20 cellular contexts compared by ENCODE assay signal in genomic region chr12:2238111-2238510, GRCh38.
DNase-seq lines count a peak whose midpoint lies in the region; ATAC-seq, FAIRE-seq and TF ChIP-seq lines count a peak whose summit lies in the region.
"Had no signal": no experiment of that assay in that cellular context is flagged by ENCODE, and none has a peak within 500 bp of the region (broad histone marks: within the 10 kb centered on the region; RNA-seq: fewer than 3 reads in every experiment).

No MANE protein-coding gene starts in this region.

- TF ChIP-seq CTCF in right atrium auricular region (IDR thresholded peaks at IDR 0.05) = no peak
- no peak for TF ChIP-seq CTCF in sigmoid colon (IDR thresholded peaks at IDR 0.05)

- H3K36me3 ChIP-seq in right atrium auricular region (no peaks in the 10 kb centered on the region), sigmoid colon (no peaks in the 10 kb centered on the region)

- H3K4me1 ChIP-seq in right atrium auricular region = peaks cover 0 to 61% of the 10 kb centered on the region in 2 donors
- peaks cover 0 to 88% (median 75%) of the 10 kb centered on the region in 4 donors for H3K4me1 ChIP-seq in sigmoid colon

- DNase-seq in Right ventricle myocardium inferior (ENCODE audit: missing footprints) = no peak
- no peak for DNase-seq in right atrium auricular region (ENCODE audit: low spot score)
- DNase-seq in sigmoid colon = no peak
- DNase-seq in cerebellum (ENCODE audit: low spot score) = no peak
- DNase-seq in H54 (ENCODE audit: insufficient read length, low spot score) = no peak
- DNase-seq in NCI-H82 (lab: John Stamatoyannopoulos, UW) = no peak
- DNase-seq: ACHN; C1 segment of cervical spinal cord; CD8-positive, alpha-beta memory T cell; DMS79 treated with DMSO at 0.1 percent for 48 hours; KG1; NCI-H187; NCI-H2107; NCI-H510A; NCI-H748 treated with DMSO at 0.1 percent for 48 hours; SHP77 had no signal

- WGBS in sigmoid colon, 2 donors = 71 to 81% methylated on average over 4 of the region's 4 CpGs

- intact Hi-C loops in Right ventricle myocardium inferior (cut with DNase I) (no loop called here), sigmoid colon (cut with DNase I) (no loop called here)

- H3K27ac ChIP-seq in right atrium auricular region (peak overlapping the region; percentile 87 to 90), sigmoid colon (peak overlapping the region; percentile 58 to 92 (median 80))
- H3K27ac ChIP-seq: SK-N-MC had no signal

- no peaks in the 10 kb centered on the region for H3K27me3 ChIP-seq in right atrium auricular region
- H3K27me3 ChIP-seq in sigmoid colon = no peaks in the 10 kb centered on the region

- H3K4me3 ChIP-seq in right atrium auricular region (no peak overlapping the region), sigmoid colon (no peak overlapping the region)
- H3K4me3 ChIP-seq: SK-N-MC had no signal

- no peak for TF ChIP-seq EP300 in sigmoid colon (IDR thresholded peaks at IDR 0.05)

- ATAC-seq in Right ventricle myocardium inferior = peak; percentile 43
- ATAC-seq in HG03039 (IDR thresholded peaks at IDR 0.05; ENCODE audit: unreplicated experiment) = no peak
- ATAC-seq: HCT116 had no signal

- H3K9me3 ChIP-seq in right atrium auricular region (no peaks in the 10 kb centered on the region), sigmoid colon (no peaks in the 10 kb centered on the region)

- TF ChIP-seq POLR2A in sigmoid colon (IDR thresholded peaks at IDR 0.05) = no peak
- no peak for TF ChIP-seq POLR2A in H54 (IDR thresholded peaks at IDR 0.05; ENCODE audit: low read depth, low read length)

- no peak for FAIRE-seq in H54 (lab: Jason Lieb, UNC)
- FAIRE-seq: RCC 7860 had no signal
